Comparison of ENCODE assay signal across 8 cellular contexts in the genomic region with DNA sequence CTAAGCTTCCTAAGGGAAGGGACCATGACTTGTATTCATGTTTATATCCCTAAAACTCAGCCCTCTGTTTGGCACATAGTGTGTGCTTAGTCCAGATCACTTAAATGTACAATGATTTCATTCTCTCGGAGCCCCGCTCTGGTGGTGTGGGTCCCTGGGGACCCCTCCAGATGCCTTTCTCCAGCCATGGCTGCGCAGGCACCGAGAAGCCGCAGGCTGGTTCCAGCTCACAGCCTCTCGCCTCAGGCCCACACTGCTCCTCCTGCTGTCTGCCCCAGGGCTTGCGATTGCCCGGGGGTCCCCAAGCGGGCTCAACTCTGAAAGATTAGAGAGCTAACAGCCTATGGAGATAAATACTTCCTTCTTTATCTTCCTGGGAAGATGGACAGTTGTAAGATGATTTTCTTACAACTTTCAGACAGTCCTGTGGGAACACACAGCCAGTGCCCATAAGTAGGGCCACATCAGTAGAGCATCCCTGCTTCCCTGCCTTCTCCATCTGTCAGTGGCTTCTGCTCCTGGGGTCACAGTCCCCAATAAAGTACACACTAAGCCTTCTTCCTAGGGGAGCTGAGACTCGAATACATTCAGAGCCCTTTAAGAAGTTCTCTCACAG.
A peak's percentile ranks its signal among the peaks of the same experiment; 100 is the strongest.
DNase-seq lines count a peak whose midpoint lies in the region; ATAC-seq and TF ChIP-seq lines count a peak whose summit lies in the region.

No MANE protein-coding gene starts in this region.

- peaks cover 55% of the 10 kb centered on the region for H3K4me1 Mint-ChIP-seq in activated naive CD4-positive, alpha-beta T cell treated with anti-CD3 and anti-CD28 coated beads, Interleukin-2, amount 10 ng/mL, durations not matched to agents 7 days and 5 days

- TF ChIP-seq POLR2A in body of pancreas (IDR thresholded peaks at IDR 0.05): no peak

- DNase-seq in activated naive CD4-positive, alpha-beta T cell treated with anti-CD3 and anti-CD28 coated beads, Interleukin-2, amount 10 ng/mL, durations not matched to agents 7 days and 5 days: no peak
- DNase-seq in activated naive CD4-positive, alpha-beta T cell treated with Interleukin-2 at 50 U/mL for 16 hours: no peak
- DNase-seq in HK-2 (ENCODE audit: unreplicated experiment) (peak; percentile 34), body of pancreas (no peak), mesenteric fat pad (ENCODE audit: low spot score) (peak; percentile 80), aorta (peak in 1 of 2 donors; percentile 80), SIG-M5 (lab: John Stamatoyannopoulos, UW) (no peak), NK-92 (lab: John Stamatoyannopoulos, UW; ENCODE audit: unreplicated experiment) (no peak)

- TF ChIP-seq CTCF in body of pancreas (IDR thresholded peaks at IDR 0.05): no peak

- no peaks in the 10 kb centered on the region for H3K36me3 ChIP-seq in body of pancreas (replicated peaks in 1 of 2; ENCODE audit: insufficient read depth in 1 of 2, low read depth in 2 of 2)
- no peaks in the 10 kb centered on the region for H3K36me3 ChIP-seq in aorta (ENCODE audit: control insufficient read depth in 1 of 2, insufficient read depth in 2 of 2, low read length in 1 of 2)

- no peaks in the 10 kb centered on the region for H3K9me3 ChIP-seq in body of pancreas
- H3K9me3 ChIP-seq in aorta (ENCODE audit: control insufficient read depth, low read length): no peaks in the 10 kb centered on the region

- H3K4me1 ChIP-seq in body of pancreas: peaks cover 12% of the 10 kb centered on the region
- H3K4me1 ChIP-seq in aorta (ENCODE audit: control insufficient read depth in 1 of 2, insufficient read depth in 2 of 2, low read length in 2 of 2): no peaks in the 10 kb centered on the region

- 83 to 84% methylated on average over 5 to 10 of the region's 10 CpGs for WGBS in body of pancreas, 2 donors
- WGBS in aorta, 2 donors: 15 to 23% methylated on average over 10 of the region's 10 CpGs

- CTCF ChIA-PET in activated naive CD4-positive, alpha-beta T cell treated with anti-CD3 and anti-CD28 coated beads, Interleukin-2, amount 10 ng/mL, durations not matched to agents 7 days and 5 days (lab: Charles Lee): interaction anchor here (0.6 to 1.7 kb wide), 2 partner anchors 20 to 72 kb away, joined by 4 read pairs; partner anchors contain the start of gene NCOR1

- H3K27me3 ChIP-seq in body of pancreas (no peaks in the 10 kb centered on the region), aorta (ENCODE audit: control insufficient read depth in 1 of 2, insufficient read depth in 2 of 2, low read length in 1 of 2) (no peaks in the 10 kb centered on the region)

- ATAC-seq in body of pancreas (no peak), aorta (ENCODE audit: low FRiP score) (peak; percentile 63)

- H3K27ac Mint-ChIP-seq in activated naive CD4-positive, alpha-beta T cell treated with anti-CD3 and anti-CD28 coated beads, Interleukin-2, amount 10 ng/mL, durations not matched to agents 7 days and 5 days: peak overlapping the region; percentile 98

- intact Hi-C loops in body of pancreas (cut with DNase I) (no loop called here), aorta (cut with DNase I) (loop anchor here (2.0 to 10.0 kb wide), 4 partner anchors 65 to 128 kb away; partner anchors contain the start of genes NCOR1 (in 2 of the 2), CENPV (in 1 of the 2), PIGL (in 1 of the 2) and TRPV2 (in 1 of the 2))

- H3K36me3 Mint-ChIP-seq in activated naive CD4-positive, alpha-beta T cell treated with anti-CD3 and anti-CD28 coated beads, Interleukin-2, amount 10 ng/mL, durations not matched to agents 7 days and 5 days: peaks cover 33% of the 10 kb centered on the region

- H3K9me3 Mint-ChIP-seq in activated naive CD4-positive, alpha-beta T cell treated with anti-CD3 and anti-CD28 coated beads, Interleukin-2, amount 10 ng/mL, durations not matched to agents 7 days and 5 days: no peaks in the 10 kb centered on the region

- H3K4me3 ChIP-seq in body of pancreas: no peak overlapping the region
- H3K4me3 ChIP-seq in aorta (ENCODE audit: low read length in 2 of 2): no peak overlapping the region

- peak overlapping the region; percentile 66 for H3K4me3 Mint-ChIP-seq in activated naive CD4-positive, alpha-beta T cell treated with anti-CD3 and anti-CD28 coated beads, Interleukin-2, amount 10 ng/mL, durations not matched to agents 7 days and 5 days

- H3K27me3 Mint-ChIP-seq in activated naive CD4-positive, alpha-beta T cell treated with anti-CD3 and anti-CD28 coated beads, Interleukin-2, amount 10 ng/mL, durations not matched to agents 7 days and 5 days: no peaks in the 10 kb centered on the region

- H3K27ac ChIP-seq in body of pancreas (peak overlapping the region; percentile 74 to 82 (median 80)), aorta (ENCODE audit: low read depth in 1 of 2, low read length in 2 of 2) (peak overlapping the region; percentile 99 to 100)

Comparison
In these comparisons a context has a peak if more than half of its experiments do, and no peak if none do; other contexts are left out.
1. DNase-seq: peak in HK-2 (single experiment) and mesenteric fat pad (single experiment); none in activated naive CD4-positive, alpha-beta T cell treated with anti-CD3 and anti-CD28 coated beads, Interleukin-2, amount 10 ng/mL, durations not matched to agents 7 days and 5 days (single experiment), activated naive CD4-positive, alpha-beta T cell treated with Interleukin-2 at 50 U/mL for 16 hours (single experiment), body of pancreas (0 of 4), SIG-M5 (single experiment) and NK-92 (single experiment).